In the genomic region with DNA sequence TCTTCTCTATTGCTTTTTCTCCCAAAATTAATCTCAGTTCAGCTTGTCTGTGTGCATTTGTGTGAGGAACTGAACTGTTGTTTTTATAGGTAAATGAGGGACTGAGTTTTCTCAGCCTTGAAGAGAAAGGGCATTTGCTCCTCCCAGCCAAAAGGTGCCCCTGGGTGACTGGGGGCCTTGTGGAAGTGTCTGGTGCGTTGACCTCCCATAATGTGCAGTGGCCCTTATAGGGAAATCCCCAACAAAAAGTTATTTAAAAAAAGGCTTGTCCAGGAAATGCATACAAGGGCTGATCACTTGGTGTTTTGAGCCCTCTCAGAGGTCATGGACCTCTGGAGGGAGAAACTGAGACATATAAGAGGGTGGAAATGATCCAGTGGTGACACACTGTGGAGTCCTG, we compare ENCODE assay signal across 34 cellular contexts.
"Had no signal": no experiment of that assay in that cellular context is flagged by ENCODE, and none has a peak within 500 bp of the region (broad histone marks: within the 10 kb centered on the region; RNA-seq: fewer than 3 reads in every experiment).

No MANE protein-coding gene starts in this region.

- DNase-seq: Karpas-422, Kasumi-1, KG1, MG63, MM.1S, MV-4-11, NCI-H1048, NCI-H1092, NCI-H1092 treated with DMSO at 0.1 percent for 48 hours, NCI-H1105, NCI-H1105 treated with DMSO at 0.1 percent for 48 hours, NCI-H1417, NCI-H1417 treated with DMSO at 0.1 percent for 48 hours, NCI-H1436 treated with DMSO at 0.1 percent for 48 hours, NCI-H146, NCI-H1694, NCI-H1694 treated with DMSO at 0.1 percent for 48 hours, NCI-H187, NCI-H187 treated with DMSO at 0.1 percent for 48 hours, NCI-H1930, NCI-H2029, NCI-H2029 treated with DMSO at 0.1 percent for 48 hours, NCI-H2081, NCI-H2081 treated with DMSO at 0.1 percent for 48 hours, NCI-H2107, NCI-H2171, NCI-H2171 treated with DMSO at 0.1 percent for 48 hours, NCI-H2227 treated with DMSO at 0.1 percent for 48 hours, NCI-H226, NCI-H345, NCI-H446, NCI-H446 treated with DMSO at 0.1 percent for 48 hours, NCI-H510A, NCI-H510A treated with DMSO at 0.1 percent for 48 hours had no signal
